Comparison of ENCODE assay signal across 10 cellular contexts in genomic region chr6:44221961-44222335, GRCh38. TPM values are rescaled to one million over a fixed set of nuclear protein-coding genes. Genes with fewer than 3 reads are reported as not detected.
A peak's percentile ranks its signal among the peaks of the same experiment; 100 is the strongest.
DNase-seq lines count a peak whose midpoint lies in the region; ATAC-seq and TF ChIP-seq lines count a peak whose summit lies in the region.
"Had no signal": no experiment of that assay in that cellular context is flagged by ENCODE, and none has a peak within 500 bp of the region (broad histone marks: within the 10 kb centered on the region; RNA-seq: fewer than 3 reads in every experiment).

No MANE protein-coding gene starts in this region.

- H3K4me1 ChIP-seq in heart right ventricle, result peaks cover 41 to 97% (median 92%) of the 10 kb centered on the region in 9 donors
- H3K4me1 ChIP-seq in body of pancreas, result peaks cover 90% of the 10 kb centered on the region
- H3K4me1 ChIP-seq in muscle layer of duodenum (ENCODE audit: control insufficient read depth in 1 of 2, insufficient read depth in 2 of 2, low read length in 2 of 2), result peaks cover 32 to 82% of the 10 kb centered on the region in 2 donors
- H3K4me1 ChIP-seq in urinary bladder (ENCODE audit: insufficient read depth), result no peaks in the 10 kb centered on the region

- H3K27me3 ChIP-seq in heart right ventricle (no peaks in the 10 kb centered on the region), body of pancreas (no peaks in the 10 kb centered on the region), muscle layer of duodenum (ENCODE audit: low read depth, low read length) (no peaks in the 10 kb centered on the region)
- H3K27me3 ChIP-seq: MG63 had no signal

- DNase-seq in heart right ventricle (no peak), cardiac septum (ENCODE audit: low spot score) (no peak), body of pancreas (no peak), DMS 273 (lab: John Stamatoyannopoulos, UW; ENCODE audit: unreplicated experiment) (no peak), A172 (ENCODE audit: low spot score) (no peak)

- TF ChIP-seq CTCF in heart right ventricle (IDR thresholded peaks at IDR 0.05), result no peak
- no peak for TF ChIP-seq CTCF in body of pancreas (IDR thresholded peaks at IDR 0.05)

- WGBS in heart right ventricle, 2 donors, result 39 to 64% methylated on average over 2 of the region's 2 CpGs
- 28 to 48% methylated on average over 2 of the region's 2 CpGs for WGBS in body of pancreas, 2 donors
- WGBS in urinary bladder, result 91% methylated on average over 2 of the region's 2 CpGs

- intact Hi-C loops in heart right ventricle (cut with DNase I), result loop anchor here in 3 of 10 donors (1.0 to 10.0 kb wide), 4 partner anchors 12 to 447 kb away; partner anchors contain the start of genes SLC35B2 (in 1 of the 3) and VEGFA (in 1 of the 3)
- intact Hi-C loops in cardiac septum (cut with DNase I), result loop anchor here (1.0 to 10.0 kb wide), 3 partner anchors 12 to 447 kb away; partner anchors contain the start of genes HSP90AB1 and VEGFA
- intact Hi-C loops in body of pancreas (cut with DNase I), result no loop called here

- no peak for TF ChIP-seq POLR2A in body of pancreas (IDR thresholded peaks at IDR 0.05)

- peak overlapping the region; percentile 82 to 98 (median 94) for H3K27ac ChIP-seq in heart right ventricle
- peak overlapping the region; percentile 92 to 95 (median 94) for H3K27ac ChIP-seq in body of pancreas
- H3K27ac ChIP-seq in muscle layer of duodenum (ENCODE audit: low read length), result peak overlapping the region; percentile 27
- H3K27ac ChIP-seq in urinary bladder (ENCODE audit: low read depth), result peak overlapping the region; percentile 57

- no peaks in the 10 kb centered on the region for H3K36me3 ChIP-seq in heart right ventricle
- no peaks in the 10 kb centered on the region for H3K36me3 ChIP-seq in body of pancreas (replicated peaks in 1 of 2; ENCODE audit: insufficient read depth in 1 of 2, low read depth in 2 of 2)
- no peaks in the 10 kb centered on the region for H3K36me3 ChIP-seq in muscle layer of duodenum (ENCODE audit: control insufficient read depth in 1 of 2, insufficient read depth in 2 of 2, low read length in 2 of 2)
- H3K36me3 ChIP-seq in urinary bladder (ENCODE audit: insufficient read depth), result no peaks in the 10 kb centered on the region

- ATAC-seq in heart right ventricle, result no peak
- ATAC-seq in body of pancreas, result no peak
- ATAC-seq in GM18519 (IDR thresholded peaks at IDR 0.05; ENCODE audit: low FRiP score, unreplicated experiment), result no peak

- H3K4me3 ChIP-seq in heart right ventricle, result peak overlapping the region in 5 of 10 donors; percentile 72 to 87 (median 75)
- H3K4me3 ChIP-seq in body of pancreas, result no peak overlapping the region
- H3K4me3 ChIP-seq in muscle layer of duodenum (ENCODE audit: low read depth in 1 of 2, low read length in 2 of 2), result no peak overlapping the region
- no peak overlapping the region for H3K4me3 ChIP-seq in urinary bladder (ENCODE audit: low read depth, low read length)
- H3K4me3 ChIP-seq: MG63 had no signal

- H3K9me3 ChIP-seq in heart right ventricle (no peaks in the 10 kb centered on the region), body of pancreas (no peaks in the 10 kb centered on the region), muscle layer of duodenum (ENCODE audit: control insufficient read depth in 1 of 2, low read length in 2 of 2) (no peaks in the 10 kb centered on the region)
- H3K9me3 ChIP-seq: MG63 had no signal

RNA-seq across cellular contexts. Expression of gene SLC29A1, which starts 1.4 kb away (rescaled TPM):
- total RNA-seq in heart right ventricle (100 to 1,000 TPM; 104 to 198 (median 146) TPM), cardiac septum (105 TPM), body of pancreas (10 to 100 TPM; 44.8 to 90.3 TPM), urinary bladder (16.3 TPM)
- polyA plus RNA-seq in heart right ventricle (10 to 100 TPM; 46.3 to 90.9 TPM), urinary bladder (80.1 TPM)
- total RNA-seq in A172 (2014; rRNA removed; shearing (Covaris generic)), result 24.7 and 26.2 TPM in 2 replicates

RNA-seq across cellular contexts. Expression of gene MYMX, which starts 5.2 kb away (rescaled TPM):
- total RNA-seq in heart right ventricle (1 to 10 TPM in 2 of 10 donors, under 1 TPM in 3, not detected in 5; 0.41 to 2.3 (median 0.86) TPM), cardiac septum (0.30 TPM), body of pancreas (1 to 10 TPM in 1 of 2 donors, not detected in 1; 4.2 TPM), urinary bladder (not detected)
- polyA plus RNA-seq in heart right ventricle (under 1 TPM in 1 of 2 donors, not detected in 1; 0.91 TPM), urinary bladder (0.28 TPM)
- not detected in 2 replicates for total RNA-seq in A172 (2014; rRNA removed; shearing (Covaris generic))
- total RNA-seq: CD4-positive, alpha-beta memory T cell had no signal
- polyA plus RNA-seq: CD4-positive, alpha-beta memory T cell had no signal

RNA-seq across cellular contexts. Expression of gene HSP90AB1, which starts 25.0 kb away (rescaled TPM):
- total RNA-seq in heart right ventricle (1,000 to 10,000 TPM in 4 of 10 donors, 100 to 1,000 TPM in 6; 675 to 1,053 (median 920) TPM), cardiac septum (873 TPM), body of pancreas (100 to 1,000 TPM; 269 to 441 TPM), urinary bladder (220 TPM)
- polyA plus RNA-seq in heart right ventricle (100 to 1,000 TPM; 235 to 764 TPM), urinary bladder (600 TPM)
- total RNA-seq in A172 (2014; rRNA removed; shearing (Covaris generic)), result 2,477 and 2,544 TPM in 2 replicates

RNA-seq across cellular contexts. Expression of gene SLC35B2, which starts 35.4 kb away (rescaled TPM):
- total RNA-seq in heart right ventricle (10 to 100 TPM; 19.4 to 29.8 (median 23.7) TPM), cardiac septum (23.2 TPM), body of pancreas (10 to 100 TPM; 31.1 to 33.9 TPM), urinary bladder (29.4 TPM)
- polyA plus RNA-seq in heart right ventricle (10 to 100 TPM in 1 of 2 donors, 1 to 10 TPM in 1; 9.1 to 27.2 TPM), urinary bladder (51.3 TPM)
- total RNA-seq in A172 (2014; rRNA removed; shearing (Covaris generic)), result 112 and 137 TPM in 2 replicates

RNA-seq across cellular contexts. Expression of gene NFKBIE, which starts 43.4 kb away (rescaled TPM):
- 1 to 10 TPM; 1.5 to 8.7 (median 3.4) TPM for total RNA-seq in heart right ventricle
- polyA plus RNA-seq in heart right ventricle, result 1 to 10 TPM; 5.7 to 5.9 TPM
- 4.7 TPM for total RNA-seq in cardiac septum
- 10 to 100 TPM; 18.9 to 68.6 TPM for total RNA-seq in body of pancreas
- total RNA-seq in urinary bladder, result 2.6 TPM
- 5.5 TPM for polyA plus RNA-seq in urinary bladder
- total RNA-seq in A172 (2014; rRNA removed; shearing (Covaris generic)), result 22.4 and 33.4 TPM in 2 replicates

Comparison
In these comparisons a context has a peak if more than half of its experiments do, and no peak if none do; other contexts are left out.
1. H3K27ac ChIP-seq: peak in every context shown above with its lines; median percentile 94 in heart right ventricle; 94 in body of pancreas; 57 in urinary bladder; 27 in muscle layer of duodenum.